In the genomic region with DNA sequence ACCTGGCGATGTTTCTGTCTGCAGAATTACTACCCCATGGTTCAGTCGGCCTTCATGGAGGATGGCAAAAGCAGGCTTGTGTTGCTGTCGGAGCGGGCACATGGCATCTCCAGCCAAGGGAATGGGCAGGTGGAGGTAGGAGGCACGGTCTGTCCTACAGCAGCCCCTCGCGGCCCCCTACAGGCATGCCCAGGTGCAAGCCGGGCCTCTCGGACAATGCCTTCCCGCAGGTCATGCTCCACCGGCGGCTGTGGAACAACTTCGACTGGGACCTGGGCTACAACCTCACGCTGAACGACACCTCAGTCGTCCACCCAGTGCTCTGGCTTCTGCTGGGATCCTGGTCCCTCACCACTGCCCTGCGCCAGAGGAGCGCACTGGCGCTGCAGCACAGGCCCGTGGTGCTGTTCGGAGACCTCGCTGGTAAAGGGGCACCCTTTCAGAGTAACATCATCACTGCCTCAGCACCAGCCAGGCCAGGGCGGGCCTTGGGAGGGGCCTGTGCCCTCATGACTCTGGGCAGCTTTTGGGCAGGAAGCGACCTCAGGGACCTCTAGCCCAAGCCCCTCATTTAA, we compare ENCODE assay signal across 1 cellular context.
TF ChIP-seq lines count a peak whose summit lies in the region.

No MANE protein-coding gene starts in this region.

TF ChIP-seq in H1, 55 proteins besides CTCF, POLR2A, EP300 and RAD21:
- TF ChIP-seq SP2 (IDR thresholded peaks at IDR 0.05; ENCODE audit: low read length) (no peak), MAFK (IDR thresholded peaks at IDR 0.05; ENCODE audit: low read depth, low read length) (no peak), KDM1A (IDR thresholded peaks at IDR 0.05; ENCODE audit: borderline replicate concordance, low read length) (no peak), HDAC2 (IDR thresholded peaks at IDR 0.05; ENCODE audit: borderline replicate concordance in 1 of 2, low read depth in 2 of 2, low read length in 2 of 2) (no peak)
